ENCODE assay signal across 19 cellular contexts in genomic region chr19:31317542-31317941, GRCh38. TPM values are rescaled to one million over a fixed set of nuclear protein-coding genes. Genes with fewer than 3 reads are reported as not detected.
DNase-seq lines count a peak whose midpoint lies in the region; ATAC-seq and TF ChIP-seq lines count a peak whose summit lies in the region.
"Had no signal": no experiment of that assay in that cellular context is flagged by ENCODE, and none has a peak within 500 bp of the region (broad histone marks: within the 10 kb centered on the region; RNA-seq: fewer than 3 reads in every experiment).

No MANE protein-coding gene starts in this region.

- H3K18ac ChIP-seq in mesendoderm (ENCODE audit: low read length), result no peak overlapping the region

- H3K9me3 ChIP-seq in SK-N-MC (ENCODE audit: low read depth, low read length) (no peaks in the 10 kb centered on the region), fibroblast of lung (ENCODE audit: control insufficient read depth, insufficient read depth, low read depth, low read length) (no peaks in the 10 kb centered on the region), suprapubic skin (no peaks in the 10 kb centered on the region), lower lobe of right lung (no peaks in the 10 kb centered on the region), transverse colon (no peaks in the 10 kb centered on the region)
- H3K9me3 ChIP-seq: SJSA1, testis had no signal

- no peaks in the 10 kb centered on the region for H4K20me1 ChIP-seq in fibroblast of lung (ENCODE audit: control insufficient read depth, extremely low read depth, insufficient read depth, low read length)

- peak overlapping the region; percentile 51 for H3K23ac ChIP-seq in mesendoderm (ENCODE audit: low read length)

- no peaks in the 10 kb centered on the region for H3K4me1 ChIP-seq in fibroblast of lung (ENCODE audit: control insufficient read depth, extremely low read depth, insufficient read depth, low read length)
- peaks cover 10% of the 10 kb centered on the region for H3K4me1 ChIP-seq in mesendoderm (ENCODE audit: control insufficient read depth, low read depth, low read length)
- peaks cover 17% of the 10 kb centered on the region for H3K4me1 ChIP-seq in suprapubic skin
- peaks cover 24% of the 10 kb centered on the region for H3K4me1 ChIP-seq in lower lobe of right lung
- peaks cover 5 to 29% (median 12%) of the 10 kb centered on the region in 4 donors for H3K4me1 ChIP-seq in transverse colon
- H3K4me1 ChIP-seq: parathyroid adenoma had no signal

- H3K4ac ChIP-seq in mesendoderm (ENCODE audit: low read depth, low read length), result no peak overlapping the region

- in situ Hi-C loops in transverse colon (cut with MboI; ENCODE audit: low pct_ligation_motif_present in 1 of 4, low pct_unique_long_range_greater_than_20kb in 1 of 4, low sequenced_read_pairs in 3 of 4), result no loop called here

- no peak overlapping the region for H2BK5ac ChIP-seq in mesendoderm (ENCODE audit: low read length)

- intact Hi-C loops in lower lobe of right lung (cut with DNase I), result no loop called here
- intact Hi-C loops in transverse colon (cut with DNase I; ENCODE audit: low total_unique reads), result no loop called here

- no peak for DNase-seq in SK-N-MC (ENCODE audit: low read depth, low spot score)
- DNase-seq in fibroblast of lung (ENCODE audit: low read depth in 2 of 2), result no peak
- DNase-seq in mesendoderm, result no peak
- no peak for DNase-seq in suprapubic skin (ENCODE audit: low spot score in 2 of 2)
- DNase-seq in NCI-H748 (lab: John Stamatoyannopoulos, UW; ENCODE audit: unreplicated experiment), result no peak
- no peak for DNase-seq in lower lobe of right lung
- DNase-seq in transverse colon, result no peak
- DNase-seq in H7, result no peak
- DNase-seq: activated B cell treated with CpG ODN at 0.5 μM for 24 hours; activated CD8-positive, alpha-beta T cell treated with anti-CD3 and anti-CD28 coated beads, Interleukin-2, amount 10 ng/mL, durations not matched to agents 7 days and 5 days; activated T-cell treated with anti-CD3 and anti-CD28 coated beads, Interleukin-2, amount 50 U/mL, for 4 hours; effector CD8-positive, alpha-beta T cell; NCI-H1436; NCI-H2171; NCI-H748 treated with DMSO at 0.1 percent for 48 hours; OCI-M1; testis had no signal

- no peak overlapping the region for H4K8ac ChIP-seq in mesendoderm (ENCODE audit: low read depth, low read length)

- H3K4me3 ChIP-seq in SK-N-MC (no peak overlapping the region), fibroblast of lung (replicated peaks in 1 of 4; ENCODE audit: control extremely low read depth in 1 of 4, insufficient read depth in 1 of 4, low read depth in 3 of 4, low read length in 4 of 4) (no peak overlapping the region), mesendoderm (ENCODE audit: low read length) (no peak overlapping the region), suprapubic skin (no peak overlapping the region), lower lobe of right lung (no peak overlapping the region), transverse colon (no peak overlapping the region), H7 (ENCODE audit: insufficient read depth, low read depth, low read length) (no peak overlapping the region)
- H3K4me3 ChIP-seq: SJSA1, testis had no signal

- H3K9ac ChIP-seq in SK-N-MC (ENCODE audit: insufficient read length) (peak overlapping the region; percentile 19), fibroblast of lung (ENCODE audit: insufficient read depth, low read length) (no peak overlapping the region), mesendoderm (ENCODE audit: low read length) (no peak overlapping the region)
- H3K9ac ChIP-seq: parathyroid adenoma had no signal

- TF ChIP-seq CTCF in fibroblast of lung (conservative IDR thresholded peaks at IDR 0.05 in 1 of 2, IDR thresholded peaks at IDR 0.05 in 1 of 2; ENCODE audit: low read depth in 1 of 2, low read length in 2 of 2) (no peak), suprapubic skin (IDR thresholded peaks at IDR 0.05) (no peak), lower lobe of right lung (IDR thresholded peaks at IDR 0.05) (no peak), transverse colon (IDR thresholded peaks at IDR 0.05) (no peak)

- no peak overlapping the region for H2AK5ac ChIP-seq in mesendoderm (ENCODE audit: low read length)

- no peak overlapping the region for H4K5ac ChIP-seq in mesendoderm (ENCODE audit: low read length)

- TF ChIP-seq EP300 in suprapubic skin (IDR thresholded peaks at IDR 0.05) (no peak), transverse colon (IDR thresholded peaks at IDR 0.05; ENCODE audit: low read depth) (no peak)

- no peak overlapping the region for H2AFZ ChIP-seq in fibroblast of lung (ENCODE audit: low read length)
- H2AFZ ChIP-seq: parathyroid adenoma had no signal

- no peak overlapping the region for H2BK15ac ChIP-seq in mesendoderm (replicated peaks; ENCODE audit: low read depth)

- TF ChIP-seq POLR2A in suprapubic skin (IDR thresholded peaks at IDR 0.05) (no peak), transverse colon (IDR thresholded peaks at IDR 0.05) (no peak)

- no peak overlapping the region for H2BK120ac ChIP-seq in mesendoderm (ENCODE audit: low read depth, low read length)

- H3K27me3 ChIP-seq in fibroblast of lung (ENCODE audit: control insufficient read depth, insufficient read depth, low read length) (no peaks in the 10 kb centered on the region), mesendoderm (ENCODE audit: insufficient read depth, low read length, poor library complexity) (no peaks in the 10 kb centered on the region), suprapubic skin (no peaks in the 10 kb centered on the region), lower lobe of right lung (ENCODE audit: low read depth) (peaks cover 12% of the 10 kb centered on the region), transverse colon (no peaks in the 10 kb centered on the region), H7 (ENCODE audit: control insufficient read depth, insufficient read depth, low read length) (no peaks in the 10 kb centered on the region)
- H3K27me3 ChIP-seq: SJSA1, testis had no signal

- H3K4me2 ChIP-seq in fibroblast of lung (ENCODE audit: extremely low read depth, insufficient read depth, low read length) (peak overlapping the region; percentile 44), mesendoderm (ENCODE audit: low read length) (no peak overlapping the region)

- H3K79me1 ChIP-seq in mesendoderm (ENCODE audit: low read length), result peaks cover 9% of the 10 kb centered on the region

- no CpG with 5 or more reads among the region's 11 CpGs for WGBS in mesendoderm (ENCODE audit: extremely low coverage, insufficient coverage, low lambda C conversion rate)
- 65% methylated on average over 11 of the region's 11 CpGs for WGBS in suprapubic skin
- WGBS in transverse colon (ENCODE audit: low coverage in 1 of 2), 2 donors, result 28 to 58% methylated on average over 4 to 11 of the region's 11 CpGs

- H3K36me3 ChIP-seq in SK-N-MC (ENCODE audit: insufficient read depth, low read length) (peaks cover 69% of the 10 kb centered on the region), fibroblast of lung (ENCODE audit: control insufficient read depth, insufficient read depth, low read length) (peaks cover 3% of the 10 kb centered on the region), mesendoderm (ENCODE audit: control insufficient read depth, insufficient read depth, low read length) (no peaks in the 10 kb centered on the region), suprapubic skin (no peaks in the 10 kb centered on the region), lower lobe of right lung (no peaks in the 10 kb centered on the region), transverse colon (no peaks in the 10 kb centered on the region), H7 (replicated peaks; ENCODE audit: control insufficient read depth, insufficient read depth, low read length) (no peaks in the 10 kb centered on the region)

- H3K79me2 ChIP-seq in fibroblast of lung (ENCODE audit: control insufficient read depth, insufficient read depth, low read length), result peaks cover 65% of the 10 kb centered on the region
- H3K79me2 ChIP-seq in mesendoderm (ENCODE audit: control insufficient read depth, insufficient read depth, low read length), result peaks cover 9% of the 10 kb centered on the region

- no peak for ATAC-seq in lower lobe of right lung
- ATAC-seq: activated CD8-positive, alpha-beta T cell treated with anti-CD3 and anti-CD28 coated beads, Interleukin-2, amount 10 ng/mL, durations not matched to agents 7 days and 5 days; activated T-cell treated with anti-CD3 and anti-CD28 coated beads, Interleukin-2, amount 50 U/mL, for 4 hours had no signal

- peak overlapping the region; percentile 47 for H3K56ac ChIP-seq in mesendoderm (ENCODE audit: low read length)

- no peak overlapping the region for H3K27ac ChIP-seq in SK-N-MC
- H3K27ac ChIP-seq in fibroblast of lung (ENCODE audit: insufficient read depth, low read length), result peak overlapping the region; percentile 27
- no peak overlapping the region for H3K27ac ChIP-seq in mesendoderm (ENCODE audit: low read depth, low read length)
- H3K27ac ChIP-seq in suprapubic skin, result peak overlapping the region; percentile 40
- H3K27ac ChIP-seq in lower lobe of right lung, result no peak overlapping the region
- H3K27ac ChIP-seq in transverse colon, result peak overlapping the region in 2 of 4 donors; percentile 48 to 52
- H3K27ac ChIP-seq: parathyroid adenoma, SJSA1 had no signal

RNA-seq across cellular contexts. Expression of gene TSHZ3, which starts 31.7 kb away (rescaled TPM):
- 10.3 and 17.3 TPM in 2 replicates for total RNA-seq in fibroblast of lung
- 7.0 and 11.3 TPM in 2 replicates for polyA plus RNA-seq in fibroblast of lung
- polyA plus RNA-seq in fibroblast of lung (2012), result 15.1 and 18.0 TPM in 2 replicates
- 41.0 and 47.3 TPM in 2 replicates for polyA minus RNA-seq in fibroblast of lung (ENCODE audit: low replicate concordance)
- polyA plus RNA-seq in mesendoderm (2013, experiment 1 of 2), result 3.8 TPM
- 4.1 TPM for polyA plus RNA-seq in mesendoderm (2013, experiment 2 of 2)
- total RNA-seq in suprapubic skin, result 1 to 10 TPM; 2.1 to 3.2 (median 2.7) TPM
- total RNA-seq in lower lobe of right lung, result 5.7 TPM
- total RNA-seq in transverse colon, result 1 to 10 TPM; 3.0 to 6.4 (median 4.6) TPM
- total RNA-seq in H7 (2014; rRNA removed; shearing (Covaris generic)), result 2.0 and 2.7 TPM in 2 replicates
- total RNA-seq: activated B cell treated with CpG ODN at 0.5 μM for 24 hours had no signal

Comparison
In these comparisons a context has a peak if more than half of its experiments do, and no peak if none do; other contexts are left out.
1. H3K27ac ChIP-seq: peak in fibroblast of lung (single experiment) and suprapubic skin (single experiment); none in SK-N-MC (single experiment), mesendoderm (single experiment) and lower lobe of right lung (single experiment).